Comparison of ENCODE assay signal across 26 cellular contexts in genomic region chr14:105139831-105140239, GRCh38.
"Had no signal": no experiment of that assay in that cellular context is flagged by ENCODE, and none has a peak within 500 bp of the region (broad histone marks: within the 10 kb centered on the region; RNA-seq: fewer than 3 reads in every experiment).

No MANE protein-coding gene starts in this region.

- H3K27ac ChIP-seq: breast epithelium, gastrocnemius medialis, stomach, thyroid gland had no signal

- H3K27me3 ChIP-seq: breast epithelium, gastrocnemius medialis, stomach, thyroid gland had no signal

- H3K9me3 ChIP-seq: thyroid gland had no signal

- H3K27me3 Mint-ChIP-seq: activated naive CD8-positive, alpha-beta T cell treated with anti-CD3 and anti-CD28 coated beads, Interleukin-2, amount 50 U/mL, for 24 hours; natural killer cell treated with Interleukin-12 subunit alpha and Interleukin-12 subunit beta and Interleukin-15 and Interleukin-18, amount 100 ng/mL, for 72 hours; progenitor cell of endocrine pancreas had no signal

- H3K9me3 Mint-ChIP-seq: activated naive CD4-positive, alpha-beta T cell treated with anti-CD3 and anti-CD28 coated beads, Interleukin-2, amount 50 U/mL, for 24 hours had no signal

- H3K36me3 ChIP-seq: breast epithelium, thyroid gland had no signal

- H3K4me3 Mint-ChIP-seq: activated naive CD4-positive, alpha-beta T cell treated with anti-CD3 and anti-CD28 coated beads, Interleukin-2, amount 50 U/mL, for 24 hours; activated naive CD8-positive, alpha-beta T cell treated with anti-CD3 and anti-CD28 coated beads, Interleukin-2, amount 50 U/mL, for 24 hours; activated T-helper 1 cell treated with anti-CD3 and anti-CD28 coated beads, Interleukin-12 subunit alpha, Interleukin-12 subunit beta, Interleukin-2, Interleukin-4 antibody, amounts not matched to agents 30 ng/mL and 10 ng/mL and 1 ng/mL, durations not matched to agents 14 hours and 24 hours and 36 hours; dendritic cell treated with granulocyte-macrophage colony-stimulating factor and Interleukin-4, amounts not matched to agents 40 ng/mL and 50 ng/mL, for 4 days; natural killer cell treated with Interleukin-12 subunit alpha and Interleukin-12 subunit beta and Interleukin-15 and Interleukin-18, amount 100 ng/mL, for 72 hours; stimulated activated naive B cell treated with anti-CD40 and anti-IgM and Interleukin-4, amounts not matched to agents 10 μg/mL and 1 μg/mL and 100 μg/mL, for 72 hours; T-helper 17 cell; WTC11 had no signal

- H3K4me1 ChIP-seq: breast epithelium, gastrocnemius medialis, stomach, thyroid gland had no signal

- H3K36me3 Mint-ChIP-seq: activated naive CD4-positive, alpha-beta T cell treated with anti-CD3 and anti-CD28 coated beads, Interleukin-2, amount 50 U/mL, for 24 hours had no signal

- H3K27ac Mint-ChIP-seq: activated naive CD4-positive, alpha-beta T cell treated with anti-CD3 and anti-CD28 coated beads, Interleukin-2, amount 50 U/mL, for 24 hours; activated naive CD8-positive, alpha-beta T cell treated with anti-CD3 and anti-CD28 coated beads, Interleukin-2, amount 50 U/mL, for 24 hours; activated T-helper 1 cell treated with anti-CD3 and anti-CD28 coated beads, Interleukin-12 subunit alpha, Interleukin-12 subunit beta, Interleukin-2, Interleukin-4 antibody, amounts not matched to agents 30 ng/mL and 10 ng/mL and 1 ng/mL, durations not matched to agents 14 hours and 24 hours and 36 hours; dendritic cell treated with granulocyte-macrophage colony-stimulating factor and Interleukin-4, amounts not matched to agents 40 ng/mL and 50 ng/mL, for 4 days; natural killer cell treated with Interleukin-12 subunit alpha and Interleukin-12 subunit beta and Interleukin-15 and Interleukin-18, amount 100 ng/mL, for 72 hours; progenitor cell of endocrine pancreas; stimulated activated naive B cell treated with anti-CD40 and anti-IgM and Interleukin-4, amounts not matched to agents 10 μg/mL and 1 μg/mL and 100 μg/mL, for 72 hours; T-helper 17 cell; WTC11 had no signal

- H3K4me1 Mint-ChIP-seq: activated naive CD4-positive, alpha-beta T cell treated with anti-CD3 and anti-CD28 coated beads, Interleukin-2, amount 50 U/mL, for 24 hours; activated naive CD8-positive, alpha-beta T cell treated with anti-CD3 and anti-CD28 coated beads, Interleukin-2, amount 50 U/mL, for 24 hours; stimulated activated naive B cell treated with anti-CD40 and anti-IgM and Interleukin-4, amounts not matched to agents 10 μg/mL and 1 μg/mL and 100 μg/mL, for 72 hours; T-helper 17 cell; WTC11 had no signal

- H3K4me3 ChIP-seq: breast epithelium, gastrocnemius medialis, mucosa of descending colon, stomach, thyroid gland had no signal

- DNase-seq: activated CD4-positive, alpha-beta T cell treated with anti-CD3 and anti-CD28 coated beads for 1 hour; activated gamma-delta T cell treated with Interleukin-2 at 50 U/mL for 16 hours; activated naive CD8-positive, alpha-beta T cell treated with anti-CD3 and anti-CD28 coated beads, Interleukin-2, amount 50 U/mL, for 24 hours; amygdala; central memory CD4-positive, alpha-beta T cell; gastrocnemius medialis; glutamatergic neuron; left cardiac atrium; left ventricle myocardium superior; small intestine; stimulated activated CD4-positive, alpha-beta T cell treated with anti-CD3 and anti-CD28 coated beads, Interleukin-1b, Interleukin-23, amount 100 ng/mL, for 48 hours; stimulated activated CD4-positive, alpha-beta T cell treated with anti-CD3 and anti-CD28 coated beads, Interleukin-4, amount 100 ng/mL, for 4 hours; stimulated activated naive B cell treated with anti-CD40 and anti-IgM and Interleukin-4, amounts not matched to agents 10 μg/mL and 1 μg/mL and 100 μg/mL, for 72 hours; stomach; SW 1271; T1000; thyroid gland had no signal
